ENCODE assay signal across 1 cellular context in genomic region chr10:17412323-17412722, GRCh38.
TF ChIP-seq lines count a peak whose summit lies in the region.

No MANE protein-coding gene starts in this region.

TF ChIP-seq in H1, 55 proteins besides CTCF, POLR2A, EP300 and RAD21:
- TF ChIP-seq YY1 (IDR thresholded peaks at IDR 0.05; ENCODE audit: low read depth, low read length) (peak; percentile 69), CBX5 (IDR thresholded peaks at IDR 0.05; ENCODE audit: low read depth, low read length) (no peak)
